19 cellular contexts compared by ENCODE assay signal in genomic region chr2:118062048-118062447, GRCh38. TPM values are rescaled to one million over a fixed set of nuclear protein-coding genes. Genes with fewer than 3 reads are reported as not detected.
DNase-seq lines count a peak whose midpoint lies in the region; ATAC-seq and TF ChIP-seq lines count a peak whose summit lies in the region.
"Had no signal": no experiment of that assay in that cellular context is flagged by ENCODE, and none has a peak within 500 bp of the region (broad histone marks: within the 10 kb centered on the region; RNA-seq: fewer than 3 reads in every experiment).

No MANE protein-coding gene starts in this region.

- peak; percentile 67 for DNase-seq in H4 (ENCODE audit: low spot score)
- DNase-seq in mucosa of descending colon: peak in 1 of 3 donors; percentile 9
- DNase-seq in foreskin keratinocyte: no peak
- DNase-seq in KG1 (lab: John Stamatoyannopoulos, UW): no peak
- DNase-seq in epidermal melanocyte (ENCODE audit: insufficient read length, low spot score): no peak
- DNase-seq: activated CD4-positive, alpha-beta T cell treated with anti-CD3 and anti-CD28 coated beads for 36 hours; activated naive CD8-positive, alpha-beta T cell treated with anti-CD3 and anti-CD28 coated beads, Interleukin-2, amount 10 ng/mL, durations not matched to agents 7 days and 5 days; CD4-positive, CD25-positive, alpha-beta regulatory T cell; NCI-H1105; occipital lobe; retina; SW 1271 had no signal

- H3K27ac ChIP-seq in ACC112 (ENCODE audit: low read depth, low read length): peak overlapping the region; percentile 48
- peak overlapping the region; percentile 61 for H3K27ac ChIP-seq in VCaP
- no peak overlapping the region for H3K27ac ChIP-seq in foreskin keratinocyte
- H3K27ac ChIP-seq: hepatocyte, KMS-11, suprapubic skin had no signal

- no peaks in the 10 kb centered on the region for H3K27me3 ChIP-seq in ACC112 (ENCODE audit: insufficient read depth, low read length)
- no peaks in the 10 kb centered on the region for H3K27me3 ChIP-seq in foreskin keratinocyte
- H3K27me3 ChIP-seq: hepatocyte, suprapubic skin had no signal

- intact Hi-C loops in mucosa of descending colon (cut with DNase I, micrococcal nuclease): loop anchor here in 1 of 2 donors (10.0 kb wide), 1 partner anchor 803 kb away; no protein-coding TSS in a partner anchor

- H3K36me3 ChIP-seq in ACC112 (ENCODE audit: insufficient read depth, low read length) (no peaks in the 10 kb centered on the region), mucosa of descending colon (ENCODE audit: low read depth) (no peaks in the 10 kb centered on the region)
- H3K36me3 ChIP-seq: HAP-1, suprapubic skin had no signal

- no peaks in the 10 kb centered on the region for H3K9me3 ChIP-seq in mucosa of descending colon
- H3K9me3 ChIP-seq: HAP-1, suprapubic skin had no signal

- H3K79me2 ChIP-seq in ACC112 (ENCODE audit: control insufficient read depth, insufficient read depth, low read length, unreplicated experiment): no peaks in the 10 kb centered on the region
- H3K79me2 ChIP-seq: hepatocyte had no signal

- H3K4me1 ChIP-seq in ACC112 (ENCODE audit: control insufficient read depth, insufficient read depth, low read length, unreplicated experiment): peaks cover 30% of the 10 kb centered on the region
- no peaks in the 10 kb centered on the region for H3K4me1 ChIP-seq in mucosa of descending colon (ENCODE audit: low read depth)
- H3K4me1 ChIP-seq in foreskin keratinocyte: no peaks in the 10 kb centered on the region
- H3K4me1 ChIP-seq: HAP-1 had no signal

- TF ChIP-seq CTCF in VCaP (conservative IDR thresholded peaks at IDR 0.05) (no peak), mucosa of descending colon (IDR thresholded peaks at IDR 0.05) (no peak), foreskin keratinocyte (conservative IDR thresholded peaks at IDR 0.05) (no peak)

- H3K4me3 ChIP-seq in ACC112 (ENCODE audit: low read depth, low read length) (no peak overlapping the region), mucosa of descending colon (no peak overlapping the region)
- H3K4me3 ChIP-seq: HAP-1, hepatocyte, suprapubic skin had no signal

- H2AFZ ChIP-seq in ACC112 (ENCODE audit: low read length, unreplicated experiment): no peak overlapping the region
- H2AFZ ChIP-seq: hepatocyte had no signal

- ATAC-seq in mucosa of descending colon: peak; percentile 61
- ATAC-seq in foreskin keratinocyte: no peak
- no peak for ATAC-seq in GM18511 (IDR thresholded peaks at IDR 0.05; ENCODE audit: unreplicated experiment)
- ATAC-seq: activated CD4-positive, alpha-beta T cell treated with anti-CD3 and anti-CD28 coated beads for 36 hours had no signal

RNA-seq across cellular contexts. Expression of gene INSIG2, which starts 26.2 kb away (rescaled TPM):
- 8.1 and 11.8 TPM in 2 replicates for total RNA-seq in H4 (2014; rRNA removed; shearing (Covaris generic))
- total RNA-seq in mucosa of descending colon (10 to 100 TPM; 14.6 to 27.8 (median 14.8) TPM), foreskin keratinocyte (16.4 and 19.2 TPM in 2 replicates)
- 14.1 and 14.9 TPM in 2 replicates for polyA plus RNA-seq in foreskin keratinocyte

RNA-seq across cellular contexts. Expression of gene CCDC93, which starts 48.2 kb away (rescaled TPM):
- 3.7 and 8.1 TPM in 2 replicates for total RNA-seq in H4 (2014; rRNA removed; shearing (Covaris generic))
- 10 to 100 TPM; 42.3 to 55.7 (median 42.6) TPM for total RNA-seq in mucosa of descending colon
- total RNA-seq in foreskin keratinocyte: 16.8 and 25.0 TPM in 2 replicates
- polyA plus RNA-seq in foreskin keratinocyte: 3.5 and 6.4 TPM in 2 replicates
